ENCODE assay signal across 22 cellular contexts in genomic region chr6:16498957-16499356, GRCh38.
DNase-seq lines count a peak whose midpoint lies in the region; ATAC-seq, FAIRE-seq and TF ChIP-seq lines count a peak whose summit lies in the region.
"Had no signal": no experiment of that assay in that cellular context is flagged by ENCODE, and none has a peak within 500 bp of the region (broad histone marks: within the 10 kb centered on the region; RNA-seq: fewer than 3 reads in every experiment).

No MANE protein-coding gene starts in this region.

- H3K4me2 ChIP-seq in GM12878 (ENCODE audit: control insufficient read depth, insufficient read depth) (no peak overlapping the region), GM23338 (no peak overlapping the region)
- H3K4me2 ChIP-seq: BLaER1 had no signal

- no peak overlapping the region for H3K4me3 ChIP-seq in GM12878
- H3K4me3 ChIP-seq in GM23338: no peak overlapping the region
- H3K4me3 ChIP-seq: BLaER1, GM23248 had no signal

- TF ChIP-seq POLR2A in GM12878 (IDR thresholded peaks at IDR 0.05; ENCODE audit: low read depth, low read length): no peak

- peaks cover 7% of the 10 kb centered on the region; the same call in 1 of the 3 replicates for H3K9me3 Mint-ChIP-seq in GM23338

- DNase-seq in SIG-M5 treated with dmso at 0.1 percent for 504 hours (lab: John Stamatoyannopoulos, UW; ENCODE audit: unreplicated experiment) (peak; percentile 14), SIG-M5 (lab: John Stamatoyannopoulos, UW) (no peak), MV-4-11 (lab: John Stamatoyannopoulos, UW) (peak; percentile 42), GM12878 (ENCODE audit: low read depth, low spot score) (no peak), GM23338 (ENCODE audit: low spot score) (no peak)
- DNase-seq: Caco-2; CD4-positive, CD25-positive, alpha-beta regulatory T cell; CD8-positive, alpha-beta T cell; DMS153; DND-41; GM23248; H9 had no signal

- SMC1A ChIA-PET in GM12878 (lab: Charles Lee; ENCODE audit: uncharacterized antibody, unreplicated experiment): interaction anchor here (0.9 to 1.4 kb wide), 6 partner anchors 13 to 270 kb away, joined by 3 to 5 read pairs (median 4); no protein-coding TSS in a partner anchor

- H3K4me1 ChIP-seq in GM12878 (ENCODE audit: control insufficient read depth, insufficient read depth, low read length) (peaks cover 56% of the 10 kb centered on the region), GM23338 (ENCODE audit: insufficient read depth) (peaks cover 34% of the 10 kb centered on the region)
- H3K4me1 ChIP-seq: Caco-2 had no signal

- H3K9me2 ChIP-seq in GM23338 (ENCODE audit: insufficient read depth): no peaks in the 10 kb centered on the region

- in situ Hi-C loops in GM12878 (cut with MboI): no loop called here

- peaks cover 4% of the 10 kb centered on the region; the same call in 1 of the 3 replicates for H3K36me3 Mint-ChIP-seq in GM23338 (ENCODE audit: low read depth)

- TF ChIP-seq EP300 in GM12878 (IDR thresholded peaks at IDR 0.05; ENCODE audit: borderline replicate concordance in 1 of 2, control insufficient read depth in 1 of 2, low read depth in 2 of 2, low read length in 2 of 2): no peak

- no peak overlapping the region for H3K4me3 Mint-ChIP-seq in GM23338
- H3K4me3 Mint-ChIP-seq: B cell; CD4-positive, CD25-positive, alpha-beta regulatory T cell; CD8-positive, alpha-beta T cell; H9 had no signal

- H2AFZ ChIP-seq in GM12878 (ENCODE audit: control insufficient read depth, low read depth, low read length) (no peak overlapping the region), GM23338 (no peak overlapping the region)
- H2AFZ ChIP-seq: GM23248 had no signal

- CTCF ChIA-PET in GM12878 (lab: Yijun Ruan, JAX): interaction anchor here (17.6 kb wide), 1 partner anchor 14 kb away, joined by 203 read pairs; no protein-coding TSS in a partner anchor

- no peaks in the 10 kb centered on the region for H4K20me1 ChIP-seq in GM12878 (ENCODE audit: control insufficient read depth, insufficient read depth)
- H4K20me1 ChIP-seq in GM23338 (replicated peaks; ENCODE audit: insufficient read depth): no peaks in the 10 kb centered on the region; the same call in 1 of the 2 replicates
- H4K20me1 ChIP-seq: BLaER1 had no signal

- H3K27ac ChIP-seq in GM12878 (ENCODE audit: control insufficient read depth, insufficient read depth) (no peak overlapping the region), GM23338 (ENCODE audit: low read depth) (no peak overlapping the region)
- H3K27ac ChIP-seq: 22Rv1, BLaER1, C4-2B, GM23248 had no signal

- no peak for TF ChIP-seq RAD21 in GM12878 (IDR thresholded peaks at IDR 0.05; ENCODE audit: insufficient read depth, low read depth, low read length)

- H3F3A ChIP-seq in GM23338 (replicated peaks; ENCODE audit: low read depth): no peaks in the 10 kb centered on the region

- no peak for FAIRE-seq in GM12878 (lab: Jason Lieb, UNC)
- peak; percentile 24 for FAIRE-seq in islet of Langerhans (lab: Jason Lieb, UNC)
- FAIRE-seq: A204.1, G401.6 had no signal

- BruUV-seq in GM12878 (replicated peaks; lab: Mats Ljungman, UMichigan): no TSS peak

- TF ChIP-seq CTCF in GM12878 (IDR thresholded peaks at IDR 0.05 in 2 of 3, conservative IDR thresholded peaks at IDR 0.05 in 1 of 3; ENCODE audit: control insufficient read depth in 2 of 3, extremely low read depth in 1 of 3, insufficient read depth in 1 of 3, low read depth in 3 of 3, low read length in 3 of 3) (no peak), GM23338 (conservative IDR thresholded peaks at IDR 0.05; ENCODE audit: low read depth in 2 of 2) (no peak)

- H3K4me1 Mint-ChIP-seq in GM23338: peaks cover 34% of the 10 kb centered on the region

- no peak overlapping the region for H3K27ac Mint-ChIP-seq in GM23338
- H3K27ac Mint-ChIP-seq: B cell; CD8-positive, alpha-beta T cell; H9 had no signal

- peaks cover 11% of the 10 kb centered on the region for H3K9me3 ChIP-seq in GM12878 (replicated peaks; ENCODE audit: control insufficient read depth, insufficient read depth, low read length)
- H3K9me3 ChIP-seq: Caco-2 had no signal

- POLR2A ChIA-PET in GM12878 (lab: Charles Lee): interaction anchor here (1.5 to 8.2 kb wide), 2 partner anchors 7 to 75 kb away, joined by 4 to 97 read pairs; no protein-coding TSS in a partner anchor

- ATAC-seq in GM12878 (no peak), esophagus mucosa (no peak), GM23338 (no peak), HG02884 (IDR thresholded peaks at IDR 0.05; ENCODE audit: unreplicated experiment) (no peak)
- ATAC-seq: CD8-positive, alpha-beta T cell; HCT116 had no signal

- intact Hi-C loops in GM12878 (cut with micrococcal nuclease; ENCODE audit: unreplicated experiment): loop anchor here (10.0 kb wide), 1 partner anchor 466 kb away; no protein-coding TSS in a partner anchor

- peaks cover 3% of the 10 kb centered on the region for H3K27me3 Mint-ChIP-seq in GM23338 (ENCODE audit: insufficient read depth, low read depth, poor library complexity)
- H3K27me3 Mint-ChIP-seq: B cell; CD4-positive, CD25-positive, alpha-beta regulatory T cell had no signal

- H3K9ac ChIP-seq in GM12878 (ENCODE audit: control insufficient read depth, insufficient read depth, low read length): no peak overlapping the region
- H3K9ac ChIP-seq: BLaER1, GM23248 had no signal

- RAD21 ChIA-PET in GM12878 (lab: Charles Lee; ENCODE audit: unreplicated experiment): interaction anchor here (1.1 to 1.6 kb wide), 3 partner anchors 12 to 62 kb away, joined by 3 read pairs; no protein-coding TSS in a partner anchor

- H3K27me3 ChIP-seq in GM12878 (replicated peaks in 1 of 2; ENCODE audit: control insufficient read depth in 2 of 2, insufficient read depth in 2 of 2, low read length in 1 of 2): no peaks in the 10 kb centered on the region
- H3K27me3 ChIP-seq in GM23338 (ENCODE audit: insufficient read depth): no peaks in the 10 kb centered on the region
- H3K27me3 ChIP-seq: BLaER1 had no signal

- peaks cover 3% of the 10 kb centered on the region for H3K79me2 ChIP-seq in GM12878 (ENCODE audit: control insufficient read depth, insufficient read depth, low read length)
- H3K79me2 ChIP-seq in GM23338 (replicated peaks; ENCODE audit: insufficient read depth): no peaks in the 10 kb centered on the region

- no peaks in the 10 kb centered on the region; a peak in 1 of 4 replicates for H3K36me3 ChIP-seq in GM12878 (ENCODE audit: control insufficient read depth in 2 of 2, insufficient read depth in 2 of 2, low read length in 1 of 2)
- no peaks in the 10 kb centered on the region for H3K36me3 ChIP-seq in GM23338 (ENCODE audit: insufficient read depth)
- H3K36me3 ChIP-seq: BLaER1 had no signal

TF ChIP-seq in GM12878, 131 proteins besides CTCF, POLR2A, EP300 and RAD21:
- TF ChIP-seq RELB (IDR thresholded peaks at IDR 0.05; ENCODE audit: low read depth) (0 out of 2 replicates have a peak, but pooled peaks have one; percentile 15), MEF2B (IDR thresholded peaks at IDR 0.05; ENCODE audit: partially characterized antibody, poor library complexity, severe bottlenecking) (peak; percentile 86), MEF2A (IDR thresholded peaks at IDR 0.05; ENCODE audit: insufficient read depth, low read depth, low read length) (peak; percentile 70; the same call in 1 of the 2 replicates), WRNIP1 (IDR thresholded peaks at IDR 0.05; ENCODE audit: borderline replicate concordance, low read depth, low read length) (no peak), IKZF2 (IDR thresholded peaks at IDR 0.05) (peak; percentile 17 to 19; a peak in 1 of 4 replicates), SPI1 (IDR thresholded peaks at IDR 0.05; ENCODE audit: borderline replicate concordance, insufficient read depth, low read depth, low read length) (peak; percentile 49; the same call in 1 of the 2 replicates)

TF ChIP-seq in GM23338, 12 proteins besides CTCF, POLR2A, EP300 and RAD21 (continues in another document):
- no peak for TF ChIP-seq ZNF114 (CRISPR knock-in tag; IDR thresholded peaks at IDR 0.05)
- no peak for TF ChIP-seq EZH2phosphoT487 (IDR thresholded peaks at IDR 0.05; ENCODE audit: unreplicated experiment)
- TF ChIP-seq NANOG (IDR thresholded peaks at IDR 0.05; ENCODE audit: borderline replicate concordance): no peak

Comparison
In these comparisons a context has a peak if more than half of its experiments do, and no peak if none do; other contexts are left out.
1. DNase-seq: peak in SIG-M5 treated with dmso at 0.1 percent for 504 hours (single experiment) and MV-4-11 (single experiment); none in SIG-M5 (single experiment), GM12878 (single experiment) and GM23338 (single experiment).